Comparison of ENCODE assay signal across 8 cellular contexts in the genomic region with DNA sequence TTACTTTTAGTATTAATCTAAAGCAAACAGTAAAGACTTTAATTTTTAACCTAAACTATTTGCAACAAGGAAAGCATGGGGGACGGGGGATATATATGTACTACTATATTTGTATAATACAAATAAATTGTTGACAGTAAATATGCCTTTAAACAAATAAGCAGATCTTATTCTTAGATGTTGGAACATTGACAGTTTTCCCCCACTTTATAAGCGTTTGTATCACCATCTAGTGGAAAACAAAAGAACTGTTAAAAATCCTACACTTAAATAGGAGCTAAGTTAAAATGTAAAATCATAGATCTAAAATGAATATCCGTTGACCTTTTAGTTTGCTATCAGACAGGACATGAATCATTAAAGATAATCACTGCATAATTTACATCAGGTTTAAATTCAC. TPM values are rescaled to one million over a fixed set of nuclear protein-coding genes. Genes with fewer than 3 reads are reported as not detected.
DNase-seq lines count a peak whose midpoint lies in the region; ATAC-seq and TF ChIP-seq lines count a peak whose summit lies in the region.

No MANE protein-coding gene starts in this region.

- ATAC-seq in left lobe of liver (peak; percentile 55), HG03095 (IDR thresholded peaks at IDR 0.05; ENCODE audit: unreplicated experiment) (no peak)

- in situ Hi-C loops in astrocyte of the cerebellum (cut with HindIII; ENCODE audit: low sequenced_read_pairs): no loop called here

- DNase-seq in DMS79 treated with DMSO at 0.1 percent for 48 hours (lab: John Stamatoyannopoulos, UW) (peak; percentile 15), KG1 (lab: John Stamatoyannopoulos, UW) (peak; percentile 31), astrocyte of the cerebellum (ENCODE audit: low read depth) (peak; percentile 47), left lobe of liver (ENCODE audit: low spot score) (no peak), NCI-H2029 treated with DMSO at 0.1 percent for 48 hours (lab: John Stamatoyannopoulos, UW) (no peak), activated gamma-delta T cell (lab: John Stamatoyannopoulos, UW) (no peak), GDM1 (lab: John Stamatoyannopoulos, UW) (no peak)

- no peak overlapping the region for H3K4me3 ChIP-seq in astrocyte of the cerebellum (ENCODE audit: low read depth, low read length)

- TF ChIP-seq CTCF in astrocyte of the cerebellum (IDR thresholded peaks at IDR 0.05; ENCODE audit: low read depth, low read length, missing control alignments): no peak

RNA-seq across cellular contexts. Expression of a gene that starts 50.0 kb away (rescaled TPM):
- total RNA-seq in left lobe of liver: 11.7 TPM

Comparison
In these comparisons a context has a peak if more than half of its experiments do, and no peak if none do; other contexts are left out.
1. DNase-seq: peak in DMS79 treated with DMSO at 0.1 percent for 48 hours (single experiment), KG1 (single experiment) and astrocyte of the cerebellum (single experiment); none in left lobe of liver (single experiment), NCI-H2029 treated with DMSO at 0.1 percent for 48 hours (single experiment), activated gamma-delta T cell (single experiment) and GDM1 (single experiment).